ENCODE assay signal across 9 cellular contexts in the genomic region with DNA sequence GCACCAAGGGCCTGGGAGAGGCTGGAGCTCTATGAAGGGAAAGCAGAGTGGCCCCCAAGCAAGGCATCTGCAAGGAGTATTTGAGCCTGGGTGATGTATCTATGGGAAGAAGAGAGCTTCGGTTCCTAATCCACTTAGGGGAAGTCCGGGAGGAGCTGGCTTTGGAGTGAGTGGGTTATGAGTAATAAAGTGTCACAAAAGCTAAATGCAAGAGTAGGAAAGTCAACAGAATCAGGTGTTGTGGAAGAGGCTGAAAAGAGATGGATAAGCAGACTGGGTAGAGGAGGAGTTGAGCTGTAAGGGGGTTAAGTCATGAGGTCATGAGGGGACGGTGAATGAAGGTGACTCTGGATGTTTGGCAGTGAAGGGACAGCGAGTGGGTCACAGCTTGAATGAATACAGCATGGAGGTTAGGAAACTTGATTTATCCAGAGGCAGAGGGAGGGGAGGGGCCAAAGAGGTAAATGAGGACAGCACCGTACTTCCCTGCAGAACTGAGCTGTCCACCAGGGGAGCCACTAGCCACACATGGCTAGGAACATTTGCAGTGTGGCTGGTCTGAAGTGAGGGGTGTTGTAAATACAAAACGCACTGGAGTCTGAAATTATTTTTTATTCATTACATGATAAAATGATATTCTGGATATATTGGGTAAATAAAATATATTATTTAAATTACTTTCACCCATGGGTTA.
A peak's percentile ranks its signal among the peaks of the same experiment; 100 is the strongest.
DNase-seq lines count a peak whose midpoint lies in the region; ATAC-seq, FAIRE-seq and TF ChIP-seq lines count a peak whose summit lies in the region.
"Had no signal": no experiment of that assay in that cellular context is flagged by ENCODE, and none has a peak within 500 bp of the region (broad histone marks: within the 10 kb centered on the region; RNA-seq: fewer than 3 reads in every experiment).

No MANE protein-coding gene starts in this region.

- H3K27ac Mint-ChIP-seq in immature natural killer cell: no peak overlapping the region
- H3K27ac Mint-ChIP-seq in CD14-positive monocyte: no peak overlapping the region

- H4K20me1 ChIP-seq in K562 (replicated peaks; ENCODE audit: control insufficient read depth, insufficient read depth, low read length): no peaks in the 10 kb centered on the region

- peak; percentile 83 for TF ChIP-seq CTCF in C4-2B (conservative IDR thresholded peaks at IDR 0.05)
- peak; percentile 58 to 70 (median 59) for TF ChIP-seq CTCF in K562 (IDR thresholded peaks at IDR 0.05 in 2 of 3, conservative IDR thresholded peaks at IDR 0.05 in 1 of 3; ENCODE audit: insufficient read depth in 2 of 3, low read depth in 1 of 3, low read length in 3 of 3)
- TF ChIP-seq CTCF in CD14-positive monocyte (IDR thresholded peaks at IDR 0.05): no peak

- H3K27ac ChIP-seq in C4-2B: no peak overlapping the region
- no peak overlapping the region for H3K27ac ChIP-seq in K562 (ENCODE audit: extremely low read depth, low read depth, low read length)
- H3K27ac ChIP-seq: neutrophil had no signal

- TF ChIP-seq EP300 in Ishikawa (IDR thresholded peaks at IDR 0.05; ENCODE audit: borderline replicate concordance) (no peak), K562 (IDR thresholded peaks at IDR 0.05; ENCODE audit: low read length) (no peak)

- H3K4me1 Mint-ChIP-seq in immature natural killer cell (no peaks in the 10 kb centered on the region), CD14-positive monocyte (no peaks in the 10 kb centered on the region)

- no peaks in the 10 kb centered on the region for H3K4me1 ChIP-seq in K562 (replicated peaks in 1 of 2; ENCODE audit: control insufficient read depth in 2 of 2, insufficient read depth in 2 of 2, low read length in 2 of 2)

- H3K9ac ChIP-seq in K562 (ENCODE audit: insufficient read depth in 1 of 2, low read depth in 2 of 2, low read length in 2 of 2): no peak overlapping the region

- no peaks in the 10 kb centered on the region for H3K36me3 ChIP-seq in K562 (ENCODE audit: control insufficient read depth, insufficient read depth, low read length)
- H3K36me3 ChIP-seq: neutrophil had no signal

- BruUV-seq in K562 (replicated peaks; lab: Mats Ljungman, UMichigan): no TSS peak

- no peak overlapping the region for H3K4me2 ChIP-seq in K562 (ENCODE audit: insufficient read depth, low read length)

- CTCF ChIA-PET in K562 (lab: Yijun Ruan, JAX; ENCODE audit: low intra/inter-chr PET ratio): no interaction called here

- 0% methylated on average over 5 of the region's 6 CpGs for WGBS in K562 (ENCODE audit: insufficient coverage, low coverage, missing lambda C conversion rate)

- H3K4me3 Mint-ChIP-seq in immature natural killer cell (no peak overlapping the region), CD14-positive monocyte (no peak overlapping the region)

- DNase-seq in K562 (ENCODE audit: extremely low read depth in 1 of 4, low spot score in 3 of 4): peak; percentile 24 to 61 (median 46)
- DNase-seq in left lobe of liver (ENCODE audit: low spot score): no peak
- no peak for DNase-seq in posterior cingulate gyrus
- no peak for DNase-seq in immature natural killer cell
- DNase-seq in CD14-positive monocyte (ENCODE audit: low spot score): no peak

- H3K27me3 ChIP-seq in K562 (ENCODE audit: control insufficient read depth in 2 of 2, insufficient read depth in 2 of 2, low read length in 2 of 2): no peaks in the 10 kb centered on the region

- in situ Hi-C loops in K562 (cut with MboI): no loop called here

- no peak overlapping the region for H2AFZ ChIP-seq in K562 (ENCODE audit: low read depth, low read length)

- H3K9me3 Mint-ChIP-seq in immature natural killer cell (no peaks in the 10 kb centered on the region), CD14-positive monocyte (peaks cover 0 to 11% (median 7%) of the 10 kb centered on the region in 7 donors)

- no peak overlapping the region for H3K4me3 ChIP-seq in K562

- H3K9me3 ChIP-seq in K562 (replicated peaks; ENCODE audit: control insufficient read depth, insufficient read depth, low read depth, low read length): no peaks in the 10 kb centered on the region
- H3K9me3 ChIP-seq: neutrophil had no signal

- H3K27me3 Mint-ChIP-seq in immature natural killer cell (ENCODE audit: low read depth in 3 of 3) (peaks cover 0 to 6% (median 4%) of the 10 kb centered on the region in 3 donors), CD14-positive monocyte (ENCODE audit: low read depth in 3 of 3) (peaks cover 2 to 10% (median 5%) of the 10 kb centered on the region in 3 donors)

- intact Hi-C loops in K562 (cut with micrococcal nuclease) (no loop called here), posterior cingulate gyrus (cut with DNase I) (no loop called here), CD14-positive monocyte (cut with micrococcal nuclease) (no loop called here)

- POLR2A ChIA-PET in K562 (lab: Yijun Ruan, JAX): interaction anchor here (0.6 kb wide), 1 partner anchor 66 kb away, joined by 3 read pairs; no protein-coding TSS in a partner anchor

- no peaks in the 10 kb centered on the region for H3K36me3 Mint-ChIP-seq in immature natural killer cell
- H3K36me3 Mint-ChIP-seq in CD14-positive monocyte: no peaks in the 10 kb centered on the region

- H3K9me1 ChIP-seq in K562 (ENCODE audit: control insufficient read depth, insufficient read depth, low read length): no peaks in the 10 kb centered on the region

- ATAC-seq in K562 (peak; percentile 98), left lobe of liver (peak; percentile 74), HG02885 (IDR thresholded peaks at IDR 0.05; ENCODE audit: poor library complexity, unreplicated experiment) (no peak)

- FAIRE-seq in K562 (lab: Jason Lieb, UNC): peak; percentile 35

- no peak for TF ChIP-seq POLR2A in K562 (conservative IDR thresholded peaks at IDR 0.05)

- no peaks in the 10 kb centered on the region for H3K79me2 ChIP-seq in K562 (ENCODE audit: control insufficient read depth, insufficient read depth, low read length)

- TF ChIP-seq RAD21 in Ishikawa (IDR thresholded peaks at IDR 0.05; ENCODE audit: low read depth): peak; percentile 50; the same call in 1 of the 2 replicates
- no peak for TF ChIP-seq RAD21 in K562 (CRISPR knock-in tag; conservative IDR thresholded peaks at IDR 0.05 in 1 of 2, IDR thresholded peaks at IDR 0.05 in 1 of 2)

TF ChIP-seq in Ishikawa, 13 proteins besides CTCF, POLR2A, EP300 and RAD21 (continues in another document):
- TF ChIP-seq TCF12 (IDR thresholded peaks at IDR 0.05; ENCODE audit: low read depth) (no peak), CEBPB (IDR thresholded peaks at IDR 0.05) (no peak), TAF1 (IDR thresholded peaks at IDR 0.05; ENCODE audit: low read depth) (no peak), TEAD4 (IDR thresholded peaks at IDR 0.05) (no peak), NFIC (IDR thresholded peaks at IDR 0.05) (no peak)
- TF ChIP-seq, protein P1, sequence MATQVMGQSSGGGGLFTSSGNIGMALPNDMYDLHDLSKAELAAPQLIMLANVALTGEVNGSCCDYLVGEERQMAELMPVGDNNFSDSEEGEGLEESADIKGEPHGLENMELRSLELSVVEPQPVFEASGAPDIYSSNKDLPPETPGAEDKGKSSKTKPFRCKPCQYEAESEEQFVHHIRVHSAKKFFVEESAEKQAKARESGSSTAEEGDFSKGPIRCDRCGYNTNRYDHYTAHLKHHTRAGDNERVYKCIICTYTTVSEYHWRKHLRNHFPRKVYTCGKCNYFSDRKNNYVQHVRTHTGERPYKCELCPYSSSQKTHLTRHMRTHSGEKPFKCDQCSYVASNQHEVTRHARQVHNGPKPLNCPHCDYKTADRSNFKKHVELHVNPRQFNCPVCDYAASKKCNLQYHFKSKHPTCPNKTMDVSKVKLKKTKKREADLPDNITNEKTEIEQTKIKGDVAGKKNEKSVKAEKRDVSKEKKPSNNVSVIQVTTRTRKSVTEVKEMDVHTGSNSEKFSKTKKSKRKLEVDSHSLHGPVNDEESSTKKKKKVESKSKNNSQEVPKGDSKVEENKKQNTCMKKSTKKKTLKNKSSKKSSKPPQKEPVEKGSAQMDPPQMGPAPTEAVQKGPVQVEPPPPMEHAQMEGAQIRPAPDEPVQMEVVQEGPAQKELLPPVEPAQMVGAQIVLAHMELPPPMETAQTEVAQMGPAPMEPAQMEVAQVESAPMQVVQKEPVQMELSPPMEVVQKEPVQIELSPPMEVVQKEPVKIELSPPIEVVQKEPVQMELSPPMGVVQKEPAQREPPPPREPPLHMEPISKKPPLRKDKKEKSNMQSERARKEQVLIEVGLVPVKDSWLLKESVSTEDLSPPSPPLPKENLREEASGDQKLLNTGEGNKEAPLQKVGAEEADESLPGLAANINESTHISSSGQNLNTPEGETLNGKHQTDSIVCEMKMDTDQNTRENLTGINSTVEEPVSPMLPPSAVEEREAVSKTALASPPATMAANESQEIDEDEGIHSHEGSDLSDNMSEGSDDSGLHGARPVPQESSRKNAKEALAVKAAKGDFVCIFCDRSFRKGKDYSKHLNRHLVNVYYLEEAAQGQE (IDR thresholded peaks at IDR 0.05; ENCODE audit: low read depth): no peak

TF ChIP-seq in K562, 482 proteins besides CTCF, POLR2A, EP300 and RAD21 (continues in another document):
- TF ChIP-seq CTCFL (IDR thresholded peaks at IDR 0.05; ENCODE audit: borderline replicate concordance, insufficient read depth, low read depth, low read length, poor library complexity, severe bottlenecking) (no peak), ZNF445 (CRISPR knock-in tag; IDR thresholded peaks at IDR 0.05; ENCODE audit: low read depth) (no peak), TOE1 (IDR thresholded peaks at IDR 0.05; ENCODE audit: borderline replicate concordance) (no peak), TOE1 (CRISPR knock-in tag; IDR thresholded peaks at IDR 0.05; ENCODE audit: borderline replicate concordance, low read depth) (no peak)

Comparison
In these comparisons a context has a peak if more than half of its experiments do, and no peak if none do; other contexts are left out.
1. DNase-seq: peak in K562 (4 of 4); none in left lobe of liver (single experiment), posterior cingulate gyrus (0 of 10), immature natural killer cell (0 of 3) and CD14-positive monocyte (single experiment).